In genomic region chr3:197674741-197675567, GRCh38 we compare ENCODE assay signal across 28 cellular contexts.
DNase-seq lines count a peak whose midpoint lies in the region; TF ChIP-seq lines count a peak whose summit lies in the region.
"Had no signal": no experiment of that assay in that cellular context is flagged by ENCODE, and none has a peak within 500 bp of the region (broad histone marks: within the 10 kb centered on the region; RNA-seq: fewer than 3 reads in every experiment).

No MANE protein-coding gene starts in this region.

- H3K27ac Mint-ChIP-seq in IgD-negative memory B cell = peak overlapping the region; percentile 94 to 99 (median 95)
- H3K27ac Mint-ChIP-seq in nephron progenitor cell = peak overlapping the region; percentile 32
- H3K27ac Mint-ChIP-seq: activated CD4-positive, alpha-beta memory T cell treated with anti-CD3 and anti-CD28 coated beads, Interleukin-2, amount 10 ng/mL, durations not matched to agents 7 days and 5 days; stimulated activated naive CD8-positive, alpha-beta T cell treated with anti-CD3 and anti-CD28 coated beads, Interleukin-15, Interleukin-2, amounts not matched to agents 100 ng/mL and 50 ng/mL, for 24 hours had no signal

- peaks cover 58% of the 10 kb centered on the region for H3K4me1 ChIP-seq in BLaER1

- H3K9ac ChIP-seq in BLaER1 = peak overlapping the region; percentile 64; the same call in 1 of the 2 replicates

- peak overlapping the region; percentile 73 for H3K4me2 ChIP-seq in BLaER1

- no peaks in the 10 kb centered on the region for H3K9me3 Mint-ChIP-seq in IgD-negative memory B cell
- H3K9me3 Mint-ChIP-seq in nephron progenitor cell = peaks cover 8% of the 10 kb centered on the region

- no peaks in the 10 kb centered on the region for H4K20me1 ChIP-seq in BLaER1

- DNase-seq in cerebellar cortex (ENCODE audit: low spot score) = peak; percentile 47
- DNase-seq in nephron progenitor cell = no peak
- DNase-seq in islet precursor cell = no peak
- no peak for DNase-seq in DMS53 (lab: John Stamatoyannopoulos, UW)
- DNase-seq in T-helper 9 cell = no peak
- DNase-seq in HUDEP-2 (lab: John Stamatoyannopoulos, UW; ENCODE audit: unreplicated experiment in 76 of 76) = no peak
- DNase-seq: activated CD4-positive, alpha-beta memory T cell treated with anti-CD3 and anti-CD28 coated beads, Interleukin-2, amount 10 ng/mL, durations not matched to agents 7 days and 5 days; activated naive CD4-positive, alpha-beta T cell; anterior cingulate cortex; Calu3; dermis blood vessel endothelial cell; EL; glutamatergic neuron; kidney; NCI-H1417; NCI-H2081; NCI-H446; OCI-M1; Right ventricle myocardium superior; stimulated activated CD4-positive, alpha-beta T cell treated with anti-CD3 and anti-CD28 coated beads, Interleukin-4, amount 100 ng/mL, for 4 hours; SW 1271 had no signal

- H3K4me3 Mint-ChIP-seq in IgD-negative memory B cell = peak overlapping the region; percentile 34 to 84 (median 58)
- H3K4me3 Mint-ChIP-seq in nephron progenitor cell = no peak overlapping the region
- H3K4me3 Mint-ChIP-seq: activated CD4-positive, alpha-beta memory T cell treated with anti-CD3 and anti-CD28 coated beads, Interleukin-2, amount 10 ng/mL, durations not matched to agents 7 days and 5 days; CD14-positive monocyte; stimulated activated naive CD8-positive, alpha-beta T cell treated with anti-CD3 and anti-CD28 coated beads, Interleukin-15, Interleukin-2, amounts not matched to agents 100 ng/mL and 50 ng/mL, for 24 hours had no signal

- peaks cover 80% of the 10 kb centered on the region for H3K36me3 ChIP-seq in BLaER1

- TF ChIP-seq CTCF in nephron progenitor cell (IDR thresholded peaks at IDR 0.05) = no peak

- H3K36me3 Mint-ChIP-seq in IgD-negative memory B cell (peaks cover 9% of the 10 kb centered on the region), nephron progenitor cell (ENCODE audit: low read depth) (peaks cover 49% of the 10 kb centered on the region)

- no peaks in the 10 kb centered on the region for H3K27me3 ChIP-seq in BLaER1
- H3K27me3 ChIP-seq: cardiac muscle cell, neutrophil had no signal

- H3K9me3 ChIP-seq in BLaER1 = peaks cover 33% of the 10 kb centered on the region
- H3K9me3 ChIP-seq: neutrophil had no signal

- H3K27ac ChIP-seq in BLaER1 = peak overlapping the region; percentile 67
- H3K27ac ChIP-seq: cardiac muscle cell, neutrophil had no signal

- H3K4me1 Mint-ChIP-seq in IgD-negative memory B cell (peaks cover 4 to 26% (median 20%) of the 10 kb centered on the region in 3 donors), nephron progenitor cell (no peaks in the 10 kb centered on the region)
- H3K4me1 Mint-ChIP-seq: activated CD4-positive, alpha-beta memory T cell treated with anti-CD3 and anti-CD28 coated beads, Interleukin-2, amount 10 ng/mL, durations not matched to agents 7 days and 5 days had no signal

- H3K4me3 ChIP-seq in BLaER1 = peak overlapping the region; percentile 56; the same call in 1 of the 2 replicates
- H3K4me3 ChIP-seq: cardiac muscle cell, lung had no signal

- no peaks in the 10 kb centered on the region for H3K27me3 Mint-ChIP-seq in IgD-negative memory B cell
- no peaks in the 10 kb centered on the region for H3K27me3 Mint-ChIP-seq in nephron progenitor cell (ENCODE audit: low read depth, poor library complexity)
- H3K27me3 Mint-ChIP-seq: activated CD4-positive, alpha-beta memory T cell treated with anti-CD3 and anti-CD28 coated beads, Interleukin-2, amount 10 ng/mL, durations not matched to agents 7 days and 5 days; stimulated activated naive CD8-positive, alpha-beta T cell treated with anti-CD3 and anti-CD28 coated beads, Interleukin-15, Interleukin-2, amounts not matched to agents 100 ng/mL and 50 ng/mL, for 24 hours had no signal
